28 cellular contexts compared by ENCODE assay signal in genomic region chr3:159779883-159780282, GRCh38. TPM values are rescaled to one million over a fixed set of nuclear protein-coding genes. Genes with fewer than 3 reads are reported as not detected.
DNase-seq lines count a peak whose midpoint lies in the region; ATAC-seq, FAIRE-seq and TF ChIP-seq lines count a peak whose summit lies in the region.
"Had no signal": no experiment of that assay in that cellular context is flagged by ENCODE, and none has a peak within 500 bp of the region (broad histone marks: within the 10 kb centered on the region; RNA-seq: fewer than 3 reads in every experiment).

No MANE protein-coding gene starts in this region.

- FAIRE-seq in GM19239 (lab: Jason Lieb, UNC) (no peak), frontal cortex (lab: Jason Lieb, UNC) (no peak)

- ATAC-seq in foreskin keratinocyte (peak; percentile 57), HG02885 (IDR thresholded peaks at IDR 0.05; ENCODE audit: poor library complexity, unreplicated experiment) (no peak)
- ATAC-seq: activated CD4-positive, alpha-beta T cell treated with anti-CD3 and anti-CD28 coated beads for 36 hours; activated CD8-positive, alpha-beta T cell treated with anti-CD3 and anti-CD28 coated beads, Interleukin-2, amount 10 ng/mL, durations not matched to agents 7 days and 5 days; left ventricle myocardium superior; psoas muscle; Right ventricle myocardium inferior; T-helper 17 cell had no signal

- in situ Hi-C loops in GM23248 (cut with MboI) (no loop called here), G401 (cut with HindIII; ENCODE audit: low sequenced_read_pairs) (loop anchor here (25.0 kb wide), 1 partner anchor 168 kb away; no protein-coding TSS in a partner anchor)

- no peaks in the 10 kb centered on the region for H3K27me3 ChIP-seq in GM23248 (replicated peaks; ENCODE audit: insufficient read depth)
- no peaks in the 10 kb centered on the region for H3K27me3 ChIP-seq in foreskin keratinocyte
- H3K27me3 ChIP-seq: BLaER1, colonic mucosa had no signal

- no peak for TF ChIP-seq CTCF in foreskin keratinocyte (conservative IDR thresholded peaks at IDR 0.05)

- H3K79me2 ChIP-seq in GM23248 (ENCODE audit: insufficient read depth): peaks cover 100% of the 10 kb centered on the region

- H3K4me2 ChIP-seq in GM23248 (ENCODE audit: unreplicated experiment): no peak overlapping the region
- H3K4me2 ChIP-seq: BLaER1 had no signal

- H4K20me1 ChIP-seq in GM23248 (ENCODE audit: insufficient read depth): no peaks in the 10 kb centered on the region
- H4K20me1 ChIP-seq: BLaER1 had no signal

- H3K4me3 ChIP-seq in GM23248: no peak overlapping the region
- H3K4me3 ChIP-seq: BLaER1, colonic mucosa, psoas muscle had no signal

- H3K4me1 ChIP-seq in GM23248 (ENCODE audit: insufficient read depth) (peaks cover 23% of the 10 kb centered on the region), foreskin keratinocyte (peaks cover 32% of the 10 kb centered on the region)
- H3K4me1 ChIP-seq: BLaER1, colonic mucosa, psoas muscle had no signal

- no peak overlapping the region for H3K9ac ChIP-seq in GM23248
- H3K9ac ChIP-seq: BLaER1 had no signal

- no peaks in the 10 kb centered on the region for H3K9me2 ChIP-seq in GM23248 (ENCODE audit: insufficient read depth)

- DNase-seq in GM23248: peak; percentile 32
- DNase-seq in RPMI7951 (ENCODE audit: low read depth): peak; percentile 41
- peak; percentile 47 to 77 for DNase-seq in foreskin keratinocyte
- no peak for DNase-seq in GM19239 (ENCODE audit: insufficient read length, low spot score)
- no peak for DNase-seq in G401 (ENCODE audit: low spot score)
- no peak for DNase-seq in frontal cortex (ENCODE audit: low spot score in 2 of 2)
- DNase-seq: activated CD4-positive, alpha-beta T cell treated with anti-CD3 and anti-CD28 coated beads for 36 hours; activated CD8-positive, alpha-beta T cell treated with anti-CD3 and anti-CD28 coated beads, Interleukin-2, amount 10 ng/mL, durations not matched to agents 7 days and 5 days; activated naive CD4-positive, alpha-beta T cell treated with anti-CD3 and anti-CD28 coated beads, Interleukin-2, amount 50 U/mL, for 16 hours; amniotic stem cell; colonic mucosa; effector CD8-positive, alpha-beta T cell; GDM1; left ventricle myocardium superior; midbrain; naive B cell; NCI-H1092 treated with DMSO at 0.1 percent for 48 hours; NCI-H1694 treated with DMSO at 0.1 percent for 48 hours; NCI-H2171 treated with DMSO at 0.1 percent for 48 hours; NCI-H524 treated with DMSO at 0.1 percent for 48 hours; OCI-M1; psoas muscle; stimulated activated CD4-positive, alpha-beta T cell treated with anti-CD3 and anti-CD28 coated beads, Interleukin-4, amount 100 ng/mL, for 24 hours; T-helper 17 cell had no signal

- no peaks in the 10 kb centered on the region for H3K9me3 ChIP-seq in GM23248 (ENCODE audit: low read depth)
- H3K9me3 ChIP-seq: BLaER1, colonic mucosa, psoas muscle had no signal

- peaks cover 15% of the 10 kb centered on the region for H3F3A ChIP-seq in GM23248 (ENCODE audit: insufficient read depth)

- no peak overlapping the region for H2AFZ ChIP-seq in GM23248

- H3K36me3 ChIP-seq in GM23248 (ENCODE audit: low read depth): no peaks in the 10 kb centered on the region
- H3K36me3 ChIP-seq: BLaER1, colonic mucosa had no signal

- 79 to 81% methylated on average over 6 of the region's 6 CpGs for WGBS in GM23248 (ENCODE audit: low coverage in 1 of 2, low lambda C conversion rate in 2 of 2, missing lambda C conversion rate in 2 of 2), 2 experiments

- H3K27ac ChIP-seq in GM23248 (no peak overlapping the region), foreskin keratinocyte (peak overlapping the region; percentile 25), temporal lobe (ENCODE audit: low read depth, low read length) (peak overlapping the region; percentile 27)
- H3K27ac ChIP-seq: BLaER1, colonic mucosa, psoas muscle had no signal

RNA-seq across cellular contexts. Expression of gene SCHIP1, which starts 59.8 kb away (rescaled TPM):
- total RNA-seq in GM23248 (2014; rRNA removed; shearing (Covaris generic)): 2.7 and 2.9 TPM in 2 replicates
- polyA plus RNA-seq in GM23248 (2016; fragmentation: Nextera tagmentation; extraction: Ambion mirVana) (0.98 and 2.0 TPM in 2 replicates), foreskin keratinocyte (0.34 and 5.6 TPM in 2 replicates)
- total RNA-seq in RPMI7951 (2014; rRNA removed; shearing (Covaris generic)): 0.72 and 1.3 TPM in 2 replicates
- total RNA-seq in foreskin keratinocyte (1.1 and 1.3 TPM in 2 replicates), temporal lobe (34.7 TPM), frontal cortex (60.3 TPM)
- total RNA-seq in G401 (2014; rRNA removed; shearing (Covaris generic)): 0.25 and 5.0 TPM in 2 replicates
- total RNA-seq: activated CD4-positive, alpha-beta T cell treated with anti-CD3 and anti-CD28 coated beads for 36 hours; activated CD8-positive, alpha-beta T cell treated with anti-CD3 and anti-CD28 coated beads, Interleukin-2, amount 10 ng/mL, durations not matched to agents 7 days and 5 days; T-helper 17 cell had no signal

Comparison
In these comparisons a context has a peak if more than half of its experiments do, and no peak if none do; other contexts are left out.
1. DNase-seq: peak in GM23248 (single experiment), RPMI7951 (single experiment) and foreskin keratinocyte (2 of 2); none in GM19239 (single experiment), G401 (single experiment) and frontal cortex (0 of 2).